ENCODE assay signal across 1 cellular context in the genomic region with DNA sequence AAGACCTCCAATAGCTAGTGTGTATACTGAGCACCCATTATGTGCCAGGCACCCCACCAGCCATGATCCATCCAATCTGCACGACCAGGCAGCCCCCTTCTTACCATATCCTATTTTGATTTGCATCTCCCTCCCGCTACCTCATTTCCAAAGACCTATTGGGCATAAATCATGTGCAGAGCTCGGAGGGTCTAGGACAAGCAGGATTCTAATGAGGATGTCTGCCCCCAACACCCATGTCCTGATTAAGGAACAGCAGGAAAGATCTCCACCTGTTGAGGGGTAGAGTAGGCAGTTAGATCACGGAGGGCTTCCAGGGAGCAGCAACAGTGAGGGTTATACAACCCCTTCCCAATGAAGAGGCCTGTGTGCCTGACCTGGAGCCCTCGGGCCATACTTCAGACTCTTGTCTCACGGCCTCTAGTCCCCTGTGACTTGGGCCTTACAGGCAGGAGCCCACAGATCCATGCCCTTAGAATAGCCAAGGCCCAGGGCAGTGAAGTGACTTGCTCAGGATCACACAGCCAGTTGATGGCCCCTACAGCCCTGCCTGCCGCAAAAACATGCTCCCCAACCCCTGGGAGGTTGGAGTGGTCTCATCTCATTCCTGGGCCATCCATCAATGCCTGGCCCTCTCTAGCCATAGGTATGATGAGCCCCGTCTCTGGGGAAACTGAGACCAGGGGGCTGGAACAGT.
TF ChIP-seq lines count a peak whose summit lies in the region.

No MANE protein-coding gene starts in this region.

TF ChIP-seq in H1, 55 proteins besides CTCF, POLR2A, EP300 and RAD21:
- TF ChIP-seq SIX5 (IDR thresholded peaks at IDR 0.05; ENCODE audit: low read depth, low read length) (no peak), PHF8 (conservative IDR thresholded peaks at IDR 0.05; ENCODE audit: low read depth, low read length) (no peak), SP1 (IDR thresholded peaks at IDR 0.05; ENCODE audit: low read depth, low read length) (no peak), TCF12 (IDR thresholded peaks at IDR 0.05; ENCODE audit: low read depth, low read length) (no peak), POLR2AphosphoS5 (IDR thresholded peaks at IDR 0.05; ENCODE audit: low read depth, low read length) (no peak), CEBPB (IDR thresholded peaks at IDR 0.05; ENCODE audit: low read depth, low read length) (no peak), ASH2L (IDR thresholded peaks at IDR 0.05; ENCODE audit: low read length) (no peak), KDM5A (IDR thresholded peaks at IDR 0.05; ENCODE audit: low read length) (no peak), BCL11A (IDR thresholded peaks at IDR 0.05; ENCODE audit: low read depth in 2 of 2, low read length in 2 of 2) (no peak)
- TF ChIP-seq, protein P1, sequence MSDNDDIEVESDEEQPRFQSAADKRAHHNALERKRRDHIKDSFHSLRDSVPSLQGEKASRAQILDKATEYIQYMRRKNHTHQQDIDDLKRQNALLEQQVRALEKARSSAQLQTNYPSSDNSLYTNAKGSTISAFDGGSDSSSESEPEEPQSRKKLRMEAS (IDR thresholded peaks at IDR 0.05), result no peak
